In genomic region chr11:72266960-72267359, GRCh38 we compare ENCODE assay signal across 4 cellular contexts. TPM values are rescaled to one million over a fixed set of nuclear protein-coding genes. Genes with fewer than 3 reads are reported as not detected.
"Had no signal": no experiment of that assay in that cellular context is flagged by ENCODE, and none has a peak within 500 bp of the region (broad histone marks: within the 10 kb centered on the region; RNA-seq: fewer than 3 reads in every experiment).

No MANE protein-coding gene starts in this region.

RNA-seq across cellular contexts. Expression of gene PHOX2A, which starts 23.0 kb away (rescaled TPM):
- total RNA-seq: GM23338, H1, HT-29 had no signal

RNA-seq across cellular contexts. Expression of gene FOLR2, which starts 50.4 kb away (rescaled TPM):
- total RNA-seq: GM23338, H1, H9, HT-29 had no signal
